Comparison of ENCODE assay signal across 19 cellular contexts in the genomic region with DNA sequence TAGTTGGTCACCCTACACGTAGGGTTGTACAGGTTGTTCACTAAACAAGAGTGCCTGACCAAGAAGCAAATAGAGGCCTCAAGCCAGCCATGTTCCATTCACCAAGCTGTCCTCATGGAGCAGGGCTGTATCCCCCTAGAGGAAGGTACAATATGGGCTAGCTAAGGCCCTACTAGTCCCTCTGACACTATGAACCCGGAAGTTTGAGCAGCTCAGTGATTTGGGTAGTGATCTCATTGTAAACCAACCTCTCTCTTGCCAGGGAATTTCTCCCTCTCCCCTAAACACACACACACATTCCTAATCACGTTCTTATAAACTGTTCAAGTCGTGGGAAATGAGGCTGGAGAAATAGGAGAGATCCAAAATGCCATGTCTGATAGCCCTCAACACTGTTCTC. TPM values are rescaled to one million over a fixed set of nuclear protein-coding genes. Genes with fewer than 3 reads are reported as not detected.
"Had no signal": no experiment of that assay in that cellular context is flagged by ENCODE, and none has a peak within 500 bp of the region (broad histone marks: within the 10 kb centered on the region; RNA-seq: fewer than 3 reads in every experiment).

No MANE protein-coding gene starts in this region.

- ATAC-seq: activated naive CD4-positive, alpha-beta T cell treated with anti-CD3 and anti-CD28 coated beads, Interleukin-2, amount 50 U/mL, for 72 hours; activated T-cell treated with anti-CD3 and anti-CD28 coated beads, Interleukin-2, amount 50 U/mL, for 72 hours; heart right ventricle; natural killer cell had no signal

- H3K36me3 ChIP-seq: adrenal gland, esophagus squamous epithelium, heart right ventricle, neutrophil, thyroid gland had no signal

- FAIRE-seq: astrocyte, bronchial epithelial cell had no signal

- H3K27ac ChIP-seq: adrenal gland, esophagus squamous epithelium, heart right ventricle, neutrophil had no signal

- DNase-seq: activated CD4-positive, alpha-beta T cell treated with anti-CD3 and anti-CD28 coated beads, Interleukin-2, amount 50 U/mL, for 4 hours; activated CD4-positive, CD25-positive, alpha-beta regulatory T cell treated with anti-CD3 and anti-CD28 coated beads, Interleukin-2, amount 50 U/mL, for 72 hours; activated gamma-delta T cell; activated T-cell treated with anti-CD3 and anti-CD28 coated beads, Interleukin-2, amount 50 U/mL, for 72 hours; adrenal gland; effector CD4-positive, alpha-beta T cell; esophagus squamous epithelium; heart right ventricle; kidney glomerular epithelial cell; natural killer cell; posterior cingulate gyrus; retina; stimulated activated CD8-positive, alpha-beta memory T cell treated with anti-CD3 and anti-CD28 coated beads, Interleukin-4, amount 100 ng/mL, for 48 hours; stimulated activated naive CD4-positive, alpha-beta T cell; thyroid gland had no signal

- H3K4me3 ChIP-seq: adrenal gland, esophagus squamous epithelium, heart right ventricle, thyroid gland had no signal

- H3K9me3 ChIP-seq: adrenal gland, esophagus squamous epithelium, heart right ventricle, neutrophil, thyroid gland had no signal

- H3K27me3 ChIP-seq: thyroid gland had no signal

- H3K4me1 ChIP-seq: adrenal gland had no signal

RNA-seq across cellular contexts. Expression of a gene that starts 6.7 kb away (rescaled TPM):
- total RNA-seq: activated naive CD4-positive, alpha-beta T cell treated with anti-CD3 and anti-CD28 coated beads, Interleukin-2, amount 50 U/mL, for 72 hours; natural killer cell had no signal
